1 cellular context compared by ENCODE assay signal in the genomic region with DNA sequence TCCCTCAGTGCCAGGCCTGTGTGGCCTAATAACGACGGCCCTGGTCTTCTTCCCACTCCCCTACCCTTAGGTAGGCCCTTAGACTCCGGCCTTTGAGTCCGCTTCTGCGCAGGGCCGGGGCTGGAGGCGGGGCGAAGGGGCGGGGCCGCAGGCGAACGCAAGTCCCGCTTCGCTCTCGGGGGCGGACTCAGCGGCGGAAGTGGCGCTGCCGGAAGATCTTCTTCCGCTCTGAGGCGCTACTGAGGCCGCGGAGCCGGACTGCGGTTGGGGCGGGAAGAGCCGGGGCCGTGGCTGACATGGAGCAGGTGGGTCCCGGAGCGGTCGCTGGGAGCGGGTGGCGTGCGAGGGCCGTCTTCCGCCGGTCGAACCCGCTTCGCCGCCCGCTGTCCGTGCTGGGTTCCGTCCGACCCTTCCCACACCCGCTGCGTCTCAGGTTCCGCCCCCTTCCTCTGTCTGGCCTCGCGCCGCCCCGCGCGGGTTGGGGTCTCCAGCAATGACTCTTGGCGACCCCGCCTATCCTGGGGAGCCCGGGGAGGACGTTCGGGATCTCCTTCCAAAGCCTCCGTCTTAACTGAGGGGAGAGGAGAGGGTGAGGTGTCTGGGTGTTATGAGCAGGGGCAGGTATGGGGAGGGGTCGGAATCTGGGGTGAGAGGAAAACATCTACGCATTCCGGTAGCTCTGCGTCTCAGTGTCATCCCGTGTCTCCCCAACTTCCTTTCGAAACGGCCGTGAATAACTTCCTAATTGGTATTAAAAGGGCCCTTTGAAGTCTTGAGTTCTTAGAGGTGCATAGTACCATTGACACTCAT.
TF ChIP-seq lines count a peak whose summit lies in the region.

A gene (plus strand): TSS at position 218 of the 810 bp plus-strand sequence. CDS start 16,388 bp downstream, outside the sequence.

TF ChIP-seq in HEK293, 187 proteins besides CTCF, POLR2A, EP300 and RAD21 (continued from another document and continues in another):
- TF ChIP-seq, protein P1, sequence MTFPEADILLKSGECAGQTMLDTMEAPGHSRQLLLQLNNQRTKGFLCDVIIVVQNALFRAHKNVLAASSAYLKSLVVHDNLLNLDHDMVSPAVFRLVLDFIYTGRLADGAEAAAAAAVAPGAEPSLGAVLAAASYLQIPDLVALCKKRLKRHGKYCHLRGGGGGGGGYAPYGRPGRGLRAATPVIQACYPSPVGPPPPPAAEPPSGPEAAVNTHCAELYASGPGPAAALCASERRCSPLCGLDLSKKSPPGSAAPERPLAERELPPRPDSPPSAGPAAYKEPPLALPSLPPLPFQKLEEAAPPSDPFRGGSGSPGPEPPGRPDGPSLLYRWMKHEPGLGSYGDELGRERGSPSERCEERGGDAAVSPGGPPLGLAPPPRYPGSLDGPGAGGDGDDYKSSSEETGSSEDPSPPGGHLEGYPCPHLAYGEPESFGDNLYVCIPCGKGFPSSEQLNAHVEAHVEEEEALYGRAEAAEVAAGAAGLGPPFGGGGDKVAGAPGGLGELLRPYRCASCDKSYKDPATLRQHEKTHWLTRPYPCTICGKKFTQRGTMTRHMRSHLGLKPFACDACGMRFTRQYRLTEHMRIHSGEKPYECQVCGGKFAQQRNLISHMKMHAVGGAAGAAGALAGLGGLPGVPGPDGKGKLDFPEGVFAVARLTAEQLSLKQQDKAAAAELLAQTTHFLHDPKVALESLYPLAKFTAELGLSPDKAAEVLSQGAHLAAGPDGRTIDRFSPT (tag by site-specific recombination; IDR thresholded peaks at IDR 0.05) = no peak
- no peak for TF ChIP-seq BCL11A (tag by site-specific recombination; IDR thresholded peaks at IDR 0.05; ENCODE audit: low read depth)
- peak; percentile 77 for TF ChIP-seq ZNF76 (tag by site-specific recombination; IDR thresholded peaks at IDR 0.05; ENCODE audit: borderline replicate concordance, low read depth)
- TF ChIP-seq ZBTB7A (tag by site-specific recombination; IDR thresholded peaks at IDR 0.05; ENCODE audit: low read depth) = peak; percentile 73
- peak; percentile 28; the same call in 1 of the 2 replicates for TF ChIP-seq ZIC2 (tag by site-specific recombination; IDR thresholded peaks at IDR 0.05)
- TF ChIP-seq GLIS1 (tag by site-specific recombination; IDR thresholded peaks at IDR 0.05) = no peak
- no peak for TF ChIP-seq ZNF473 (tag by site-specific recombination; IDR thresholded peaks at IDR 0.05)
- TF ChIP-seq KLF8 (tag by site-specific recombination; IDR thresholded peaks at IDR 0.05) = peak; percentile 81
- TF ChIP-seq, protein P2, sequence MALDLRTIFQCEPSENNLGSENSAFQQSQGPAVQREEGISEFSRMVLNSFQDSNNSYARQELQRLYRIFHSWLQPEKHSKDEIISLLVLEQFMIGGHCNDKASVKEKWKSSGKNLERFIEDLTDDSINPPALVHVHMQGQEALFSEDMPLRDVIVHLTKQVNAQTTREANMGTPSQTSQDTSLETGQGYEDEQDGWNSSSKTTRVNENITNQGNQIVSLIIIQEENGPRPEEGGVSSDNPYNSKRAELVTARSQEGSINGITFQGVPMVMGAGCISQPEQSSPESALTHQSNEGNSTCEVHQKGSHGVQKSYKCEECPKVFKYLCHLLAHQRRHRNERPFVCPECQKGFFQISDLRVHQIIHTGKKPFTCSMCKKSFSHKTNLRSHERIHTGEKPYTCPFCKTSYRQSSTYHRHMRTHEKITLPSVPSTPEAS (tag by site-specific recombination; IDR thresholded peaks at IDR 0.05) = peak; percentile 48; the same call in 1 of the 2 replicates
- TF ChIP-seq IKZF3 (tag by site-specific recombination; IDR thresholded peaks at IDR 0.05) = no peak
- TF ChIP-seq, protein P3, sequence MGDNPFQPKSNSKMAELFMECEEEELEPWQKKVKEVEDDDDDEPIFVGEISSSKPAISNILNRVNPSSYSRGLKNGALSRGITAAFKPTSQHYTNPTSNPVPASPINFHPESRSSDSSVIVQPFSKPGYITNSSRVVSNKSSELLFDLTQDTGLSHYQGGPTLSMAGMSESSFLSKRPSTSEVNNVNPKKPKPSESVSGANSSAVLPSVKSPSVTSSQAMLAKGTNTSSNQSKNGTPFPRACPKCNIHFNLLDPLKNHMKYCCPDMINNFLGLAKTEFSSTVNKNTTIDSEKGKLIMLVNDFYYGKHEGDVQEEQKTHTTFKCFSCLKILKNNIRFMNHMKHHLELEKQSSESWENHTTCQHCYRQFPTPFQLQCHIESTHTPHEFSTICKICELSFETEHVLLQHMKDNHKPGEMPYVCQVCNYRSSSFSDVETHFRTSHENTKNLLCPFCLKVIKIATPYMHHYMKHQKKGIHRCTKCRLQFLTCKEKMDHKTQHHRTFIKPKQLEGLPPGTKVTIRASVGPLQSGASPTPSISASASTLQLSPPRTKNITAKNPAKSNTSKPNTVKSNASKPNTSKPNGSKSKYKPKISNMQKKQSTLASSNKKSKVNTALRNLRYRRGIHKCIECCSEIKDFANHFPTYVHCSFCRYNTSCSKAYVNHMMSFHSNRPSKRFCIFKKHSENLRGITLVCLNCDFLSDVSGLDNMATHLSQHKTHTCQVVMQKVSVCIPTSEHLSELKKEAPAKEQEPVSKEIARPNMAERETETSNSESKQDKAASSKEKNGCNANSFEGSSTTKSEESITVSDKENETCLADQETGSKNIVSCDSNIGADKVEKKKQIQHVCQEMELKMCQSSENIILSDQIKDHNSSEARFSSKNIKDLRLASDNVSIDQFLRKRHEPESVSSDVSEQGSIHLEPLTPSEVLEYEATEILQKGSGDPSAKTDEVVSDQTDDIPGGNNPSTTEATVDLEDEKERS (tag by site-specific recombination; IDR thresholded peaks at IDR 0.05) = no peak
- TF ChIP-seq ZNF121 (tag by site-specific recombination; IDR thresholded peaks at IDR 0.05) = no peak
- TF ChIP-seq, protein P4, sequence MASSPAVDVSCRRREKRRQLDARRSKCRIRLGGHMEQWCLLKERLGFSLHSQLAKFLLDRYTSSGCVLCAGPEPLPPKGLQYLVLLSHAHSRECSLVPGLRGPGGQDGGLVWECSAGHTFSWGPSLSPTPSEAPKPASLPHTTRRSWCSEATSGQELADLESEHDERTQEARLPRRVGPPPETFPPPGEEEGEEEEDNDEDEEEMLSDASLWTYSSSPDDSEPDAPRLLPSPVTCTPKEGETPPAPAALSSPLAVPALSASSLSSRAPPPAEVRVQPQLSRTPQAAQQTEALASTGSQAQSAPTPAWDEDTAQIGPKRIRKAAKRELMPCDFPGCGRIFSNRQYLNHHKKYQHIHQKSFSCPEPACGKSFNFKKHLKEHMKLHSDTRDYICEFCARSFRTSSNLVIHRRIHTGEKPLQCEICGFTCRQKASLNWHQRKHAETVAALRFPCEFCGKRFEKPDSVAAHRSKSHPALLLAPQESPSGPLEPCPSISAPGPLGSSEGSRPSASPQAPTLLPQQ (tag by site-specific recombination; IDR thresholded peaks at IDR 0.05) = peak; percentile 95
- TF ChIP-seq ZNF24 (tag by site-specific recombination; IDR thresholded peaks at IDR 0.05) = peak; percentile 60; the same call in 1 of the 2 replicates
- peak; percentile 90 for TF ChIP-seq ZFP69B (tag by site-specific recombination; IDR thresholded peaks at IDR 0.05)
- TF ChIP-seq, protein P5, sequence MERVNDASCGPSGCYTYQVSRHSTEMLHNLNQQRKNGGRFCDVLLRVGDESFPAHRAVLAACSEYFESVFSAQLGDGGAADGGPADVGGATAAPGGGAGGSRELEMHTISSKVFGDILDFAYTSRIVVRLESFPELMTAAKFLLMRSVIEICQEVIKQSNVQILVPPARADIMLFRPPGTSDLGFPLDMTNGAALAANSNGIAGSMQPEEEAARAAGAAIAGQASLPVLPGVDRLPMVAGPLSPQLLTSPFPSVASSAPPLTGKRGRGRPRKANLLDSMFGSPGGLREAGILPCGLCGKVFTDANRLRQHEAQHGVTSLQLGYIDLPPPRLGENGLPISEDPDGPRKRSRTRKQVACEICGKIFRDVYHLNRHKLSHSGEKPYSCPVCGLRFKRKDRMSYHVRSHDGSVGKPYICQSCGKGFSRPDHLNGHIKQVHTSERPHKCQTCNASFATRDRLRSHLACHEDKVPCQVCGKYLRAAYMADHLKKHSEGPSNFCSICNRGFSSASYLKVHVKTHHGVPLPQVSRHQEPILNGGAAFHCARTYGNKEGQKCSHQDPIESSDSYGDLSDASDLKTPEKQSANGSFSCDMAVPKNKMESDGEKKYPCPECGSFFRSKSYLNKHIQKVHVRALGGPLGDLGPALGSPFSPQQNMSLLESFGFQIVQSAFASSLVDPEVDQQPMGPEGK (tag by site-specific recombination; IDR thresholded peaks at IDR 0.05) = peak; percentile 85
- peak; percentile 89 for TF ChIP-seq SP7 (tag by site-specific recombination; IDR thresholded peaks at IDR 0.05)
- TF ChIP-seq ZNF560 (tag by site-specific recombination; IDR thresholded peaks at IDR 0.05; ENCODE audit: borderline replicate concordance) = no peak
- TF ChIP-seq ZNF114 (tag by site-specific recombination; IDR thresholded peaks at IDR 0.05) = no peak
- TF ChIP-seq RBAK (tag by site-specific recombination; IDR thresholded peaks at IDR 0.05) = no peak
- TF ChIP-seq, protein P6, sequence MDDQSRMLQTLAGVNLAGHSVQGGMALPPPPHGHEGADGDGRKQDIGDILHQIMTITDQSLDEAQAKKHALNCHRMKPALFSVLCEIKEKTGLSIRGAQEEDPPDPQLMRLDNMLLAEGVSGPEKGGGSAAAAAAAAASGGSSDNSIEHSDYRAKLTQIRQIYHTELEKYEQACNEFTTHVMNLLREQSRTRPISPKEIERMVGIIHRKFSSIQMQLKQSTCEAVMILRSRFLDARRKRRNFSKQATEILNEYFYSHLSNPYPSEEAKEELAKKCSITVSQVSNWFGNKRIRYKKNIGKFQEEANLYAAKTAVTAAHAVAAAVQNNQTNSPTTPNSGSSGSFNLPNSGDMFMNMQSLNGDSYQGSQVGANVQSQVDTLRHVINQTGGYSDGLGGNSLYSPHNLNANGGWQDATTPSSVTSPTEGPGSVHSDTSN (CRISPR knock-in tag; IDR thresholded peaks at IDR 0.05) = peak; percentile 61; the same call in 1 of the 2 replicates
- TF ChIP-seq ZBTB20 (tag by site-specific recombination; IDR thresholded peaks at IDR 0.05) = peak; percentile 79; the same call in 1 of the 2 replicates
- no peak for TF ChIP-seq ZBTB48 (tag by site-specific recombination; IDR thresholded peaks at IDR 0.05)
- TF ChIP-seq ZNF585B (tag by site-specific recombination; IDR thresholded peaks at IDR 0.05) = no peak; the same call in 1 of the 2 replicates
- TF ChIP-seq ZNF133 (tag by site-specific recombination; IDR thresholded peaks at IDR 0.05) = no peak
- TF ChIP-seq ZNF701 (tag by site-specific recombination; IDR thresholded peaks at IDR 0.05) = no peak
- TF ChIP-seq BCL11B (tag by site-specific recombination; IDR thresholded peaks at IDR 0.05; ENCODE audit: low read depth) = no peak
- TF ChIP-seq, protein P7, sequence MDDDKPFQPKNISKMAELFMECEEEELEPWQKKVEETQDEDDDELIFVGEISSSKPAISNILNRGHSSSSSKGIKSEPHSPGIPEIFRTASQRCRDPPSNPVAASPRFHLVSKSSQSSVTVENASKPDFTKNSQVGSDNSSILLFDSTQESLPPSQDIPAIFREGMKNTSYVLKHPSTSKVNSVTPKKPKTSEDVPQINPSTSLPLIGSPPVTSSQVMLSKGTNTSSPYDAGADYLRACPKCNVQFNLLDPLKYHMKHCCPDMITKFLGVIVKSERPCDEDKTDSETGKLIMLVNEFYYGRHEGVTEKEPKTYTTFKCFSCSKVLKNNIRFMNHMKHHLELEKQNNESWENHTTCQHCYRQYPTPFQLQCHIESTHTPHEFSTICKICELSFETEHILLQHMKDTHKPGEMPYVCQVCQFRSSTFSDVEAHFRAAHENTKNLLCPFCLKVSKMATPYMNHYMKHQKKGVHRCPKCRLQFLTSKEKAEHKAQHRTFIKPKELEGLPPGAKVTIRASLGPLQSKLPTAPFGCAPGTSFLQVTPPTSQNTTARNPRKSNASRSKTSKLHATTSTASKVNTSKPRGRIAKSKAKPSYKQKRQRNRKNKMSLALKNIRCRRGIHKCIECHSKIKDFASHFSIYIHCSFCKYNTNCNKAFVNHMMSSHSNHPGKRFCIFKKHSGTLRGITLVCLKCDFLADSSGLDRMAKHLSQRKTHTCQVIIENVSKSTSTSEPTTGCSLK (tag by site-specific recombination; IDR thresholded peaks at IDR 0.05) = no peak
- no peak for TF ChIP-seq ZNF202 (tag by site-specific recombination; IDR thresholded peaks at IDR 0.05; ENCODE audit: borderline replicate concordance)
- no peak for TF ChIP-seq ZNF548 (tag by site-specific recombination; IDR thresholded peaks at IDR 0.05)
- TF ChIP-seq, protein P8, sequence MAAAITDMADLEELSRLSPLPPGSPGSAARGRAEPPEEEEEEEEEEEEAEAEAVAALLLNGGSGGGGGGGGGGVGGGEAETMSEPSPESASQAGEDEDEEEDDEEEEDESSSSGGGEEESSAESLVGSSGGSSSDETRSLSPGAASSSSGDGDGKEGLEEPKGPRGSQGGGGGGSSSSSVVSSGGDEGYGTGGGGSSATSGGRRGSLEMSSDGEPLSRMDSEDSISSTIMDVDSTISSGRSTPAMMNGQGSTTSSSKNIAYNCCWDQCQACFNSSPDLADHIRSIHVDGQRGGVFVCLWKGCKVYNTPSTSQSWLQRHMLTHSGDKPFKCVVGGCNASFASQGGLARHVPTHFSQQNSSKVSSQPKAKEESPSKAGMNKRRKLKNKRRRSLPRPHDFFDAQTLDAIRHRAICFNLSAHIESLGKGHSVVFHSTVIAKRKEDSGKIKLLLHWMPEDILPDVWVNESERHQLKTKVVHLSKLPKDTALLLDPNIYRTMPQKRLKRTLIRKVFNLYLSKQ (tag by site-specific recombination; IDR thresholded peaks at IDR 0.05; ENCODE audit: borderline replicate concordance) = no peak
- TF ChIP-seq SCRT2 (tag by site-specific recombination; IDR thresholded peaks at IDR 0.05) = no peak; the same call in 1 of the 2 replicates
- peak; percentile 71 for TF ChIP-seq ZNF610 (tag by site-specific recombination; IDR thresholded peaks at IDR 0.05; ENCODE audit: borderline replicate concordance)
- TF ChIP-seq ZNF19 (tag by site-specific recombination; IDR thresholded peaks at IDR 0.05; ENCODE audit: low read depth) = no peak
- TF ChIP-seq ZNF169 (tag by site-specific recombination; IDR thresholded peaks at IDR 0.05) = no peak
- TF ChIP-seq SCRT1 (tag by site-specific recombination; IDR thresholded peaks at IDR 0.05; ENCODE audit: borderline replicate concordance) = no peak
- TF ChIP-seq GFI1B (tag by site-specific recombination; IDR thresholded peaks at IDR 0.05) = peak; percentile 40; the same call in 1 of the 2 replicates
- TF ChIP-seq, protein P9, sequence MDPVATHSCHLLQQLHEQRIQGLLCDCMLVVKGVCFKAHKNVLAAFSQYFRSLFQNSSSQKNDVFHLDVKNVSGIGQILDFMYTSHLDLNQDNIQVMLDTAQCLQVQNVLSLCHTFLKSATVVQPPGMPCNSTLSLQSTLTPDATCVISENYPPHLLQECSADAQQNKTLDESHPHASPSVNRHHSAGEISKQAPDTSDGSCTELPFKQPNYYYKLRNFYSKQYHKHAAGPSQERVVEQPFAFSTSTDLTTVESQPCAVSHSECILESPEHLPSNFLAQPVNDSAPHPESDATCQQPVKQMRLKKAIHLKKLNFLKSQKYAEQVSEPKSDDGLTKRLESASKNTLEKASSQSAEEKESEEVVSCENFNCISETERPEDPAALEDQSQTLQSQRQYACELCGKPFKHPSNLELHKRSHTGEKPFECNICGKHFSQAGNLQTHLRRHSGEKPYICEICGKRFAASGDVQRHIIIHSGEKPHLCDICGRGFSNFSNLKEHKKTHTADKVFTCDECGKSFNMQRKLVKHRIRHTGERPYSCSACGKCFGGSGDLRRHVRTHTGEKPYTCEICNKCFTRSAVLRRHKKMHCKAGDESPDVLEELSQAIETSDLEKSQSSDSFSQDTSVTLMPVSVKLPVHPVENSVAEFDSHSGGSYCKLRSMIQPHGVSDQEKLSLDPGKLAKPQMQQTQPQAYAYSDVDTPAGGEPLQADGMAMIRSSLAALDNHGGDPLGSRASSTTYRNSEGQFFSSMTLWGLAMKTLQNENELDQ (tag by site-specific recombination; IDR thresholded peaks at IDR 0.05; ENCODE audit: low read depth) = no peak
- no peak for TF ChIP-seq ZFP41 (tag by site-specific recombination; IDR thresholded peaks at IDR 0.05; ENCODE audit: borderline replicate concordance)
- no peak for TF ChIP-seq ZNF521 (tag by site-specific recombination; IDR thresholded peaks at IDR 0.05)
- TF ChIP-seq HOXC10 (CRISPR knock-in tag; IDR thresholded peaks at IDR 0.05) = no peak
- TF ChIP-seq ZSCAN16 (tag by site-specific recombination; IDR thresholded peaks at IDR 0.05) = no peak
